Comparison of ENCODE assay signal across 22 cellular contexts in the genomic region with DNA sequence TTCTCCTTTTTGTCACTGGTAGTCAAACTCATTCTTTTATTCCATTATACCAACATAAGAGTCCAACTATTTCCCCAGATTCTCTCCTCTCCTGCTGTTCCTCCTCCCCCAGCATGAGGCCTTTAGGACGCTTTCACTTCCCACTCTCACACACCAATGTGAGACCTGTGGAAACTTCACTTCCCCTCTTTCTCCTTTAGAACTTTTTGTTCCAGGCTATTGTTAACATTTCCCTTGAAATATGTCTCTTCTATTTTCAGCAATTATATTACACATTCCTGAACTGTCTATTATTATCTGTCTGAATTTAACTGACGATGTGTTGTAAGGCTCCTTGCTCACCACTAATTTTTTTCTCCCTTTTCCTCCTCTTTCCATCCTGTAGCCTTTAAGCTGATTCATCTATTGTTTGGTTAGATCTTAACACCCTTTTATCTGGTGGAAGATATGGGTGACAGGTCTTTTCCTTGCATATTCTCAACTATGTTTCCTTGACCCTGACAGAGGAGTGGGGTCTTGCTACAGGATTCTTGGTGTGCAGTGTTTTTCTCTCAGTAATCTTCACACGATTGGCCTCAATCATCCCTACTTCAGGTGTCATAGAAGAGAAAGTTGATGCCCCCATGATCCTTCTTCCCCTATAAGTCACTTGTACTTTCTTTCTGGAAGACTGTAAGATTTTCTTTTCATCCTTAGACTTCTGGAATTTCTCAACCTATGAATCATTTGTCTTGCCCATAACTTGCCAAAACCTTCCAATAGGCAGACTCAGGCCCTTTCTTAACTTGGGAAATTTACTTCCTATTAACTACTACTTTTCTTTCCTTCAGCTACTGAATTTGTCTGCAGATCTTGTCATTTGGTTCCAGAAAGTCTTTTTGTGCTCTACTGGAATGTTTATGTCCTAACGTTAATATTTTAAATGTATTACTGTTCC. TPM values are rescaled to one million over a fixed set of nuclear protein-coding genes. Genes with fewer than 3 reads are reported as not detected.
DNase-seq lines count a peak whose midpoint lies in the region; ATAC-seq lines count a peak whose summit lies in the region.
"Had no signal": no experiment of that assay in that cellular context is flagged by ENCODE, and none has a peak within 500 bp of the region (broad histone marks: within the 10 kb centered on the region; RNA-seq: fewer than 3 reads in every experiment).

No MANE protein-coding gene starts in this region.

- DNase-seq in Right ventricle myocardium superior (no peak), cardiac septum (ENCODE audit: low spot score) (no peak), amniotic epithelial cell (ENCODE audit: low read depth) (peak; percentile 61), left ventricle myocardium superior (no peak), GDM1 (lab: John Stamatoyannopoulos, UW) (no peak), RPMI8226 (no peak)
- DNase-seq: cerebellar nuclear complex; heart right ventricle; left cardiac atrium; NCI-H1417 treated with DMSO at 0.1 percent for 48 hours; NCI-H446; PC-9; stimulated activated CD8-positive, alpha-beta memory T cell treated with anti-CD3 and anti-CD28 coated beads, Interleukin-4, amount 100 ng/mL, for 48 hours; T-helper 1 cell had no signal

- no peaks in the 10 kb centered on the region for H3K36me3 Mint-ChIP-seq in stimulated activated memory B cell treated with anti-CD40 and anti-IgM and Interleukin-4, amounts not matched to agents 10 μg/mL and 1 μg/mL and 100 μg/mL, for 72 hours
- H3K36me3 Mint-ChIP-seq: activated naive CD4-positive, alpha-beta T cell treated with anti-CD3 and anti-CD28 coated beads, Interleukin-2, amount 50 U/mL, for 24 hours had no signal

- H3K27me3 Mint-ChIP-seq in stimulated activated memory B cell treated with anti-CD40 and anti-IgM and Interleukin-4, amounts not matched to agents 10 μg/mL and 1 μg/mL and 100 μg/mL, for 72 hours, result peaks cover 8% of the 10 kb centered on the region

- H3K4me3 Mint-ChIP-seq in stimulated activated memory B cell treated with anti-CD40 and anti-IgM and Interleukin-4, amounts not matched to agents 10 μg/mL and 1 μg/mL and 100 μg/mL, for 72 hours, result no peak overlapping the region
- H3K4me3 Mint-ChIP-seq: activated naive CD4-positive, alpha-beta T cell treated with anti-CD3 and anti-CD28 coated beads, Interleukin-2, amount 50 U/mL, for 24 hours had no signal

- H3K4me1 Mint-ChIP-seq in stimulated activated memory B cell treated with anti-CD40 and anti-IgM and Interleukin-4, amounts not matched to agents 10 μg/mL and 1 μg/mL and 100 μg/mL, for 72 hours, result peaks cover 15% of the 10 kb centered on the region
- H3K4me1 Mint-ChIP-seq: activated naive CD4-positive, alpha-beta T cell treated with anti-CD3 and anti-CD28 coated beads, Interleukin-2, amount 50 U/mL, for 24 hours had no signal

- no peak overlapping the region for H3K27ac Mint-ChIP-seq in stimulated activated memory B cell treated with anti-CD40 and anti-IgM and Interleukin-4, amounts not matched to agents 10 μg/mL and 1 μg/mL and 100 μg/mL, for 72 hours
- H3K27ac Mint-ChIP-seq: activated naive CD4-positive, alpha-beta T cell treated with anti-CD3 and anti-CD28 coated beads, Interleukin-2, amount 50 U/mL, for 24 hours had no signal

- no peaks in the 10 kb centered on the region for H3K9me3 Mint-ChIP-seq in stimulated activated memory B cell treated with anti-CD40 and anti-IgM and Interleukin-4, amounts not matched to agents 10 μg/mL and 1 μg/mL and 100 μg/mL, for 72 hours
- H3K9me3 Mint-ChIP-seq: activated naive CD4-positive, alpha-beta T cell treated with anti-CD3 and anti-CD28 coated beads, Interleukin-2, amount 50 U/mL, for 24 hours had no signal

- intact Hi-C loops in Right ventricle myocardium superior (cut with DNase I), result no loop called here
- intact Hi-C loops in cardiac septum (cut with DNase I), result no loop called here
- intact Hi-C loops in left ventricle myocardium superior (cut with micrococcal nuclease), result no loop called here

- ATAC-seq in Right ventricle myocardium superior (ENCODE audit: poor library complexity) (peak; percentile 49), left ventricle myocardium superior (peak; percentile 42), GM21367 (IDR thresholded peaks at IDR 0.05; ENCODE audit: unreplicated experiment) (no peak)
- no peak for ATAC-seq in stimulated activated memory B cell treated with anti-CD40 and anti-IgM and Interleukin-4, amounts not matched to agents 10 μg/mL and 1 μg/mL and 100 μg/mL, for 72 hours
- ATAC-seq: activated CD4-positive, CD25-positive, alpha-beta regulatory T cell treated with anti-CD3 and anti-CD28 coated beads, Interleukin-2, amount 50 U/mL, for 24 hours; HepG2 had no signal

RNA-seq across cellular contexts. Expression of gene CYP19A1, which starts 5.9 kb away (rescaled TPM):
- total RNA-seq in Right ventricle myocardium superior (0.19 TPM), cardiac septum (0.40 TPM), left ventricle myocardium superior (0.55 TPM)
- total RNA-seq: A172, endothelial cell of umbilical vein, H1 had no signal

RNA-seq across cellular contexts. Expression of gene GLDN, which starts 9.0 kb away (rescaled TPM):
- total RNA-seq in Right ventricle myocardium superior, result 9.1 TPM
- 20.6 TPM for total RNA-seq in cardiac septum
- 10.8 TPM for total RNA-seq in left ventricle myocardium superior
- total RNA-seq: endothelial cell of umbilical vein, PC-9 had no signal

Comparison
In these comparisons a context has a peak if more than half of its experiments do, and no peak if none do; other contexts are left out.
1. ATAC-seq: peak in Right ventricle myocardium superior (single experiment) and left ventricle myocardium superior (single experiment); none in GM21367 (single experiment) and stimulated activated memory B cell treated with anti-CD40 and anti-IgM and Interleukin-4, amounts not matched to agents 10 μg/mL and 1 μg/mL and 100 μg/mL, for 72 hours (single experiment).